1 cellular context compared by ENCODE assay signal in genomic region chr17:4968166-4968915, GRCh38.
A peak's percentile ranks its signal among the peaks of the same experiment; 100 is the strongest.
TF ChIP-seq lines count a peak whose summit lies in the region.

No MANE protein-coding gene starts in this region.

TF ChIP-seq in K562, 482 proteins besides CTCF, POLR2A, EP300 and RAD21 (continued from another document):
- TF ChIP-seq MGA (IDR thresholded peaks at IDR 0.05) (peak; percentile 84), RCOR1 (IDR thresholded peaks at IDR 0.05; ENCODE audit: borderline replicate concordance in 1 of 2, low read depth in 2 of 2, low read length in 2 of 2) (no peak), MBD1 (CRISPR knock-in tag; IDR thresholded peaks at IDR 0.05) (0 out of 2 replicates have a peak, but pooled peaks have one; percentile 45)
